In the genomic region with DNA sequence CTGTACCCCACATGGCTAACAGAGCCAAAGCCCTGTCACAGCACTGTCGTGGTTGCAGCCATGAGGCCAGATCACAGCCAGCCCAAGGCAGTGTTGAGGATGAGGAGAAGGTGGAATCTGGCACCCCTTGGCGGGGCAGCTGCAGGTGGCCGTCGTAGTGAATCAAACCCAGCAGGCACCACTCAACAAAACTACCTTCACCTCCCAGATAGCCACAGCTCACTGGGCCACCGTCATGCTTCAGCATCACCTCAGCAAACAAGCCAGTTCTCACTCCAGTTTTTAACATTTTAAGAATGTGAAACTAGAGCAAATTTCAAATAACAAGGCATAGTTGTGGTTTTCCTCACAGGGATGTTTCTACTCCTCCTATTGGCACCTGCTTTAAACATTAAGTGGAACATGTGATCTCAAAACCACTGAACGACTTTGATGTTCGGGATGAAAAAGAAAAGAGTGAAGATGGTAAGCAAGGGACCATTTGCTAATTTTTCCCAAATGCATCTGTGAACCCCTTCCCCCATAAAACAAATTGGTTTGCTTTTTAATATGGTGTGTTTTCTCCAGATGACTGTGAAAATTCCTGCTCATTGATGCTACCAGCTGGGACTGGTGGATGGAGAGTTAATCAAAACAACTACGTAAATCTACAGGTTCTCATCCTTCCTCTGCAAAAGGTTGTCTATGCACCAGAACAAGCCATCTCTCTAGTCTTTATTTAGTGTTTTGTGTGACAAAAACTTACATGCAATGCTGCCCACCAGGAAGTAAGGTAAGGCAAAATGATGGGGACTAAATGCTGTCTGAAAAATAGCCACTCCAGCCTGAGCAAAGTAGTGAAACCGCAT, we compare ENCODE assay signal across 13 cellular contexts.
DNase-seq lines count a peak whose midpoint lies in the region; ATAC-seq and TF ChIP-seq lines count a peak whose summit lies in the region.
"Had no signal": no experiment of that assay in that cellular context is flagged by ENCODE, and none has a peak within 500 bp of the region (broad histone marks: within the 10 kb centered on the region; RNA-seq: fewer than 3 reads in every experiment).

No MANE protein-coding gene starts in this region.

- no peak overlapping the region for H3K4me3 ChIP-seq in choroid plexus epithelial cell (ENCODE audit: low read depth, low read length)
- H3K4me3 ChIP-seq: SJCRH30 had no signal

- peak overlapping the region; percentile 25 to 66 for H3K4me3 Mint-ChIP-seq in stimulated activated naive CD8-positive, alpha-beta T cell treated with anti-CD3 and anti-CD28 coated beads, Interleukin-15, amount 100 ng/mL, for 72 hours

- no peak for TF ChIP-seq CTCF in choroid plexus epithelial cell (conservative IDR thresholded peaks at IDR 0.05; ENCODE audit: low read depth, low read length)
- TF ChIP-seq CTCF in GM13977 (IDR thresholded peaks at IDR 0.05; ENCODE audit: extremely low read depth, insufficient read depth, missing control alignments), result no peak

- H3K27ac Mint-ChIP-seq in stimulated activated naive CD8-positive, alpha-beta T cell treated with anti-CD3 and anti-CD28 coated beads, Interleukin-15, amount 100 ng/mL, for 72 hours, result peak overlapping the region in 1 of 2 donors; percentile 75

- no peaks in the 10 kb centered on the region for H3K9me3 Mint-ChIP-seq in stimulated activated naive CD8-positive, alpha-beta T cell treated with anti-CD3 and anti-CD28 coated beads, Interleukin-15, amount 100 ng/mL, for 72 hours

- H3K27me3 Mint-ChIP-seq in stimulated activated naive CD8-positive, alpha-beta T cell treated with anti-CD3 and anti-CD28 coated beads, Interleukin-15, amount 100 ng/mL, for 72 hours, result no peaks in the 10 kb centered on the region

- peak; percentile 54 for ATAC-seq in stimulated activated naive CD8-positive, alpha-beta T cell treated with anti-CD3 and anti-CD28 coated beads, Interleukin-15, amount 100 ng/mL, for 72 hours
- ATAC-seq in HG03039 (IDR thresholded peaks at IDR 0.05; ENCODE audit: unreplicated experiment), result no peak

- peak; percentile 34 for DNase-seq in activated CD4-positive, alpha-beta T cell treated with anti-CD3 and anti-CD28 coated beads for 48 hours
- no peak for DNase-seq in activated CD4-positive, alpha-beta T cell treated with anti-CD3 and anti-CD28 coated beads for 1 hour
- peak; percentile 62 for DNase-seq in RPMI8226
- DNase-seq in choroid plexus epithelial cell (ENCODE audit: low read depth), result peak; percentile 50
- peak in 1 of 2 donors; percentile 9 for DNase-seq in stimulated activated naive CD8-positive, alpha-beta T cell treated with anti-CD3 and anti-CD28 coated beads, Interleukin-15, amount 100 ng/mL, for 72 hours
- no peak for DNase-seq in GM13977 (ENCODE audit: low spot score)
- no peak for DNase-seq in NCI-H1092 (lab: John Stamatoyannopoulos, UW)
- DNase-seq: activated CD4-positive, CD25-positive, alpha-beta regulatory T cell treated with anti-CD3 and anti-CD28 coated beads, Interleukin-2, amount 50 U/mL, for 72 hours; aorta; erythroblast; NCI-H446; SJCRH30 had no signal

- in situ Hi-C loops in GM13977 (cut with MboI; ENCODE audit: low pct_unique_long_range_greater_than_20kb, low sequenced_read_pairs, unreplicated experiment), result no loop called here

- peaks cover 18% of the 10 kb centered on the region for H3K4me1 Mint-ChIP-seq in stimulated activated naive CD8-positive, alpha-beta T cell treated with anti-CD3 and anti-CD28 coated beads, Interleukin-15, amount 100 ng/mL, for 72 hours

Comparison
In these comparisons a context has a peak if more than half of its experiments do, and no peak if none do; other contexts are left out.
1. DNase-seq: peak in activated CD4-positive, alpha-beta T cell treated with anti-CD3 and anti-CD28 coated beads for 48 hours (single experiment), RPMI8226 (single experiment) and choroid plexus epithelial cell (single experiment); none in activated CD4-positive, alpha-beta T cell treated with anti-CD3 and anti-CD28 coated beads for 1 hour (single experiment), GM13977 (single experiment) and NCI-H1092 (single experiment).